Comparison of ENCODE assay signal across 1 cellular context in genomic region chr22:48422900-48423480, GRCh38.
TF ChIP-seq lines count a peak whose summit lies in the region.

No MANE protein-coding gene starts in this region.

TF ChIP-seq in HepG2, 621 proteins besides CTCF, POLR2A, EP300 and RAD21 (continued from another document):
- TF ChIP-seq, protein P1, sequence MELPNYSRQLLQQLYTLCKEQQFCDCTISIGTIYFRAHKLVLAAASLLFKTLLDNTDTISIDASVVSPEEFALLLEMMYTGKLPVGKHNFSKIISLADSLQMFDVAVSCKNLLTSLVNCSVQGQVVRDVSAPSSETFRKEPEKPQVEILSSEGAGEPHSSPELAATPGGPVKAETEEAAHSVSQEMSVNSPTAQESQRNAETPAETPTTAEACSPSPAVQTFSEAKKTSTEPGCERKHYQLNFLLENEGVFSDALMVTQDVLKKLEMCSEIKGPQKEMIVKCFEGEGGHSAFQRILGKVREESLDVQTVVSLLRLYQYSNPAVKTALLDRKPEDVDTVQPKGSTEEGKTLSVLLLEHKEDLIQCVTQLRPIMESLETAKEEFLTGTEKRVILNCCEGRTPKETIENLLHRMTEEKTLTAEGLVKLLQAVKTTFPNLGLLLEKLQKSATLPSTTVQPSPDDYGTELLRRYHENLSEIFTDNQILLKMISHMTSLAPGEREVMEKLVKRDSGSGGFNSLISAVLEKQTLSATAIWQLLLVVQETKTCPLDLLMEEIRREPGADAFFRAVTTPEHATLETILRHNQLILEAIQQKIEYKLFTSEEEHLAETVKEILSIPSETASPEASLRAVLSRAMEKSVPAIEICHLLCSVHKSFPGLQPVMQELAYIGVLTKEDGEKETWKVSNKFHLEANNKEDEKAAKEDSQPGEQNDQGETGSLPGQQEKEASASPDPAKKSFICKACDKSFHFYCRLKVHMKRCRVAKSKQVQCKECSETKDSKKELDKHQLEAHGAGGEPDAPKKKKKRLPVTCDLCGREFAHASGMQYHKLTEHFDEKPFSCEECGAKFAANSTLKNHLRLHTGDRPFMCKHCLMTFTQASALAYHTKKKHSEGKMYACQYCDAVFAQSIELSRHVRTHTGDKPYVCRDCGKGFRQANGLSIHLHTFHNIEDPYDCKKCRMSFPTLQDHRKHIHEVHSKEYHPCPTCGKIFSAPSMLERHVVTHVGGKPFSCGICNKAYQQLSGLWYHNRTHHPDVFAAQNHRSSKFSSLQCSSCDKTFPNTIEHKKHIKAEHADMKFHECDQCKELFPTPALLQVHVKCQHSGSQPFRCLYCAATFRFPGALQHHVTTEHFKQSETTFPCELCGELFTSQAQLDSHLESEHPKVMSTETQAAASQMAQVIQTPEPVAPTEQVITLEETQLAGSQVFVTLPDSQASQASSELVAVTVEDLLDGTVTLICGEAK (IDR thresholded peaks at IDR 0.05): no peak
- TF ChIP-seq, protein P1 (CRISPR knock-in tag; IDR thresholded peaks at IDR 0.05): peak; percentile 89
